In the genomic region with DNA sequence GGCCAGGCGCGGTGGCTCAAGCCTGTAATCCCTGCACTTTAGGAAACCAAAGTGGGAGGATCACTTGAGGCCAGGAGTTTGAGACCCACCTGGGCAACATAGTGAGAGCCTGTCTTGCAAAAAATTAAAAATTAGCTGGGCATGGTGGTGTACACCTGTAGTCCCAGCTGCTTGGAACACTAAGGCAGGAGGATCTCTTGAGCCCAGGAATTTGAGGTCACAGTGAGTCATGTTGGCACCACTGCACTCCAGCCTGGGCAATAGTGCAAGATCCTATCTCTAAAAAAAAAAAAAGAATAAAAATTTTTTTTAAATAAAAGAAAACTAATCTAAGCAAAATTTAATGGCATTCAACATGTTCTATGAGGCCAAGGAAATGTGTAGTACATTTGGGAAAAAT, we compare ENCODE assay signal across 22 cellular contexts. TPM values are rescaled to one million over a fixed set of nuclear protein-coding genes. Genes with fewer than 3 reads are reported as not detected.
DNase-seq lines count a peak whose midpoint lies in the region; ATAC-seq, FAIRE-seq and TF ChIP-seq lines count a peak whose summit lies in the region.
"Had no signal": no experiment of that assay in that cellular context is flagged by ENCODE, and none has a peak within 500 bp of the region (broad histone marks: within the 10 kb centered on the region; RNA-seq: fewer than 3 reads in every experiment).

No MANE protein-coding gene starts in this region.

- DNase-seq in EH (ENCODE audit: low read depth), result peak; percentile 3
- DNase-seq in LHCN-M2 (ENCODE audit: low read depth), result peak; percentile 4
- no peak for DNase-seq in K562 (ENCODE audit: extremely low read depth in 1 of 4, low spot score in 3 of 4)
- no peak for DNase-seq in C1 segment of cervical spinal cord (lab: John Stamatoyannopoulos, UW)
- DNase-seq: CD4-positive, alpha-beta T cell; CD8-positive, alpha-beta memory T cell; DMS 273 treated with DMSO at 0.1 percent for 48 hours; DMS53; DMS79 treated with DMSO at 0.1 percent for 48 hours; GDM1; GM23248; H7; HCEC 1CT had no signal

- no TSS peak for BruUV-seq in K562 (replicated peaks; lab: Mats Ljungman, UMichigan)

- CTCF ChIA-PET in K562 (lab: Yijun Ruan, JAX; ENCODE audit: low intra/inter-chr PET ratio), result no interaction called here

- TF ChIP-seq CTCF in K562 (IDR thresholded peaks at IDR 0.05 in 2 of 3, conservative IDR thresholded peaks at IDR 0.05 in 1 of 3; ENCODE audit: insufficient read depth in 2 of 3, low read depth in 1 of 3, low read length in 3 of 3), result no peak

- no peaks in the 10 kb centered on the region for H4K20me1 ChIP-seq in K562 (replicated peaks; ENCODE audit: control insufficient read depth, insufficient read depth, low read length)
- H4K20me1 ChIP-seq: BLaER1 had no signal

- H3K27me3 ChIP-seq in K562 (ENCODE audit: control insufficient read depth in 2 of 2, insufficient read depth in 2 of 2, low read length in 2 of 2), result no peaks in the 10 kb centered on the region
- H3K27me3 ChIP-seq: BLaER1 had no signal

- in situ Hi-C loops in K562 (cut with MboI), result no loop called here

- no peaks in the 10 kb centered on the region for H3K36me3 ChIP-seq in K562 (ENCODE audit: control insufficient read depth, insufficient read depth, low read length)

- no peaks in the 10 kb centered on the region for H3K9me3 ChIP-seq in K562 (replicated peaks; ENCODE audit: control insufficient read depth, insufficient read depth, low read depth, low read length)
- H3K9me3 ChIP-seq: BLaER1 had no signal

- 97% methylated on average over 2 of the region's 2 CpGs for WGBS in K562 (ENCODE audit: insufficient coverage, low coverage, missing lambda C conversion rate)

- H3K9ac ChIP-seq in K562 (ENCODE audit: insufficient read depth in 1 of 2, low read depth in 2 of 2, low read length in 2 of 2), result no peak overlapping the region
- H3K9ac ChIP-seq: BLaER1, GM23248 had no signal

- H3K9me1 ChIP-seq in K562 (ENCODE audit: control insufficient read depth, insufficient read depth, low read length), result no peaks in the 10 kb centered on the region

- H3K4me1 ChIP-seq in K562 (replicated peaks in 1 of 2; ENCODE audit: control insufficient read depth in 2 of 2, insufficient read depth in 2 of 2, low read length in 2 of 2), result peaks cover 7 to 36% of the 10 kb centered on the region in 2 experiments; a peak in 4 of 5 replicates
- H3K4me1 ChIP-seq: BLaER1 had no signal

- no peak overlapping the region for H3K4me2 ChIP-seq in K562 (ENCODE audit: insufficient read depth, low read length)
- H3K4me2 ChIP-seq: BLaER1 had no signal

- no peaks in the 10 kb centered on the region for H3K79me2 ChIP-seq in K562 (ENCODE audit: control insufficient read depth, insufficient read depth, low read length)

- TF ChIP-seq RAD21 in K562 (CRISPR knock-in tag; conservative IDR thresholded peaks at IDR 0.05 in 1 of 2, IDR thresholded peaks at IDR 0.05 in 1 of 2), result no peak

- no peak overlapping the region for H2AFZ ChIP-seq in K562 (ENCODE audit: low read depth, low read length)
- H2AFZ ChIP-seq: GM23248 had no signal

- no peak overlapping the region for H3K27ac ChIP-seq in K562 (ENCODE audit: extremely low read depth, low read depth, low read length)
- H3K27ac ChIP-seq: 22Rv1, BLaER1, GM23248 had no signal

- intact Hi-C loops in K562 (cut with micrococcal nuclease), result loop anchor here (5.0 kb wide), 1 partner anchor 1701 kb away; no protein-coding TSS in a partner anchor

- no peak for TF ChIP-seq EP300 in K562 (IDR thresholded peaks at IDR 0.05; ENCODE audit: low read length)

- POLR2A ChIA-PET in K562 (lab: Yijun Ruan, JAX), result interaction anchor here (0.6 to 1.0 kb wide), 3 partner anchors 10 to 520 kb away, joined by 3 read pairs; no protein-coding TSS in a partner anchor

- no peak overlapping the region for H3K4me3 ChIP-seq in K562
- H3K4me3 ChIP-seq: BLaER1, GM12878, GM23248 had no signal

- no peak for TF ChIP-seq POLR2A in K562 (conservative IDR thresholded peaks at IDR 0.05)

- no peak for ATAC-seq in K562
- no peak for ATAC-seq in activated CD4-positive, CD25-positive, alpha-beta regulatory T cell treated with anti-CD3 and anti-CD28 coated beads, Interleukin-2, amount 50 U/mL, for 24 hours
- ATAC-seq in HG02610 (IDR thresholded peaks at IDR 0.05; ENCODE audit: unreplicated experiment), result no peak
- ATAC-seq: GM12878 had no signal

- FAIRE-seq in K562 (lab: Jason Lieb, UNC), result no peak
- FAIRE-seq: A204.1, D721Med, GM12878, GM19239, H1 had no signal

TF ChIP-seq in K562, 482 proteins besides CTCF, POLR2A, EP300 and RAD21:
- TF ChIP-seq RBM25 (IDR thresholded peaks at IDR 0.05; ENCODE audit: low read depth, low read length, severe bottlenecking) (peak; percentile 18), ZNF121 (CRISPR knock-in tag; conservative IDR thresholded peaks at IDR 0.05) (peak; percentile 90), TEAD1 (CRISPR knock-in tag; IDR thresholded peaks at IDR 0.05) (no peak)
TF ChIP-seq in K562: peak in this region for 2.

RNA-seq across cellular contexts. Expression of a gene that starts 44.9 kb away (rescaled TPM):
- total RNA-seq in LHCN-M2 (2014; rRNA removed) (3.9 and 5.3 TPM in 2 replicates), K562 (2014; rRNA removed) (6.8 and 7.1 TPM in 2 replicates), K562 (2014; rRNA removed; fragmentation: Illumina TruSeq; extraction: Trizol) (12.4 and 16.6 TPM in 2 replicates), K562 (2015; rRNA removed; fragmentation: Illumina TruSeq; extraction: Trizol) (12.4 and 12.7 TPM in 2 replicates), K562 (2021) (18.8 and 19.5 TPM in 2 replicates)
- polyA plus RNA-seq in LHCN-M2 (2012), result 0.89 TPM
- 24.2 and 70.5 TPM in 2 replicates for total RNA-seq in K562 (2011; cell fraction: chromatin; rRNA removed; ENCODE audit: low replicate concordance)
- 11.5 and 16.1 TPM in 2 replicates for total RNA-seq in K562 (2011; cell fraction: nucleolus; rRNA removed)
- 37.4 and 70.8 TPM in 2 replicates for total RNA-seq in K562 (2011; cell fraction: nucleoplasm; rRNA removed)
- polyA plus RNA-seq in K562 (2011; rRNA removed) (11.9 and 15.4 TPM in 2 replicates), K562 (2014; fragmentation: Illumina TruSeq; extraction: Trizol) (7.8 and 9.9 TPM in 2 replicates), K562 (2014; fragmentation: Nextera tagmentation; extraction: Ambion mirVana) (1 to 10 TPM; 1.2 to 1.5 TPM), K562 (2014; rRNA removed) (6.0 and 6.4 TPM in 2 replicates)
- 2.7 and 8.4 TPM in 2 replicates for polyA plus RNA-seq in K562 (2011; cell fraction: cytosol; rRNA removed)
- polyA plus RNA-seq in K562 (2011; cell fraction: nucleus; rRNA removed), result 14.0 and 21.7 TPM in 2 replicates
- polyA plus RNA-seq in K562 (2012), result 4.4 and 5.4 TPM in 2 replicates
- polyA minus RNA-seq in K562 (2011; rRNA and poly(A)+ RNA removed), result 31.4 and 42.2 TPM in 2 replicates
- polyA minus RNA-seq in K562 (2011; cell fraction: cytosol; rRNA and poly(A)+ RNA removed), result 13.4 and 14.1 TPM in 2 replicates
- 14.3 and 28.0 TPM in 2 replicates for polyA minus RNA-seq in K562 (2011; cell fraction: nucleus; rRNA and poly(A)+ RNA removed)

Comparison
In these comparisons a context has a peak if more than half of its experiments do, and no peak if none do; other contexts are left out.
1. DNase-seq: peak in EH (single experiment) and LHCN-M2 (single experiment); none in K562 (0 of 4) and C1 segment of cervical spinal cord (0 of 14).